ENCODE assay signal across 15 cellular contexts in the genomic region with DNA sequence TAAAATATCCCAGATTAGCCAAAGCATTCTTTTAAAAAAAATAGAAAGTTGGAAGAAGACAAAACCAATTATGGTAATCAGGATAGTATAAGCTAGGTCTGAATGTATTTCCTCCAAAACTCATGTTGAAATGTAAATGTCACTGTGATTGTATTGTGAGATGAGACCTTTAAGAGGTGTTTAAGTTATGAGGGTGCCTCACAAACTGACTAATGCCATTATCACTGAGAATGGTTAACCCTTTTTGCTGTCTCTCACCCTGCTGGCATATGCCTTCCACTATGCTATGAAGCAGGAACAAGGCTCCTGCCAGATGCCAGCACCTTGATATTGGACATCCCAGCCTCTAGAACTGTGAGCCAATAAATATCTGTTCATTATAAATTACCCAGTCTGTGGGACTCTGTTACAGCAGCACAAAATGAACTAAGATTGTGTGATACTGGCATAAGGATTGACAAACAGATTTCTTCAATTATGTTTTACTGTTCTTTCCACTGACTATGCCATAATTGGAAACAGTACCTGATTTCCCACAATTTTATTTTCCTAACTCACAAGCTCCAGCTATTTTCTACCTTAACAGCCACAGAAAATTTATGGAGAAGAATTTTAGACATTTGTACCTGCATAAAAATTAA.
"Had no signal": no experiment of that assay in that cellular context is flagged by ENCODE, and none has a peak within 500 bp of the region (broad histone marks: within the 10 kb centered on the region; RNA-seq: fewer than 3 reads in every experiment).

No MANE protein-coding gene starts in this region.

- ATAC-seq: effector memory CD8-positive, alpha-beta T cell had no signal

- DNase-seq: activated CD4-positive, alpha-beta T cell treated with anti-CD3 and anti-CD28 coated beads for 4 hours; activated naive CD4-positive, alpha-beta T cell treated with Interleukin-2 at 50 U/mL for 16 hours; cerebellar nuclear complex; effector memory CD8-positive, alpha-beta T cell; erythroblast; foreskin melanocyte; stimulated activated CD4-positive, alpha-beta T cell treated with anti-CD3 and anti-CD28 coated beads, Interleukin-2, amount 100 ng/mL, for 48 hours; stomach; SW 1271; T1000 had no signal

- H2AFZ ChIP-seq: neural progenitor cell, parathyroid adenoma had no signal

- H3K9me3 ChIP-seq: adrenal gland, stomach, thoracic aorta had no signal

- H3K4me3 ChIP-seq: adrenal gland, neural progenitor cell, stomach, thoracic aorta had no signal

- H3K27me3 ChIP-seq: adrenal gland, neural progenitor cell, stomach had no signal

- H3K27ac ChIP-seq: adrenal gland, neural progenitor cell, parathyroid adenoma, stomach, thoracic aorta, VCaP had no signal

- H3K4me2 ChIP-seq: neural progenitor cell had no signal

- H3K9ac ChIP-seq: neural progenitor cell, parathyroid adenoma had no signal

- H3K79me2 ChIP-seq: parathyroid adenoma had no signal

- H3K4me1 ChIP-seq: neural progenitor cell, parathyroid adenoma had no signal
